ENCODE assay signal across 1 cellular context in genomic region chr11:34357646-34358257, GRCh38.
TF ChIP-seq lines count a peak whose summit lies in the region.

TSS of gene ABTB2 (minus strand) at chr11:34358010.

TF ChIP-seq in HepG2, 621 proteins besides CTCF, POLR2A, EP300 and RAD21 (continued from another document and continues in another):
- TF ChIP-seq ZNF512 (CRISPR knock-in tag; IDR thresholded peaks at IDR 0.05) (no peak), ZEB1 (IDR thresholded peaks at IDR 0.05; ENCODE audit: insufficient replicate concordance, low read depth) (no peak), HHEX (CRISPR knock-in tag; IDR thresholded peaks at IDR 0.05) (no peak), ZBTB34 (CRISPR knock-in tag; IDR thresholded peaks at IDR 0.05) (no peak), SRF (IDR thresholded peaks at IDR 0.05; ENCODE audit: low read depth, low read length) (no peak), CREB3 (CRISPR knock-in tag; IDR thresholded peaks at IDR 0.05) (no peak), NCOA2 (CRISPR knock-in tag; IDR thresholded peaks at IDR 0.05) (no peak), SOX6 (IDR thresholded peaks at IDR 0.05) (no peak), SOX6 (CRISPR knock-in tag; IDR thresholded peaks at IDR 0.05) (peak; percentile 57; the same call in 1 of the 2 replicates), REPIN1 (CRISPR knock-in tag; IDR thresholded peaks at IDR 0.05; ENCODE audit: borderline replicate concordance, low read depth) (no peak), ZNF550 (CRISPR knock-in tag; IDR thresholded peaks at IDR 0.05; ENCODE audit: borderline replicate concordance) (no peak), MAFG (CRISPR knock-in tag; IDR thresholded peaks at IDR 0.05) (no peak), TARDBP (CRISPR knock-in tag; IDR thresholded peaks at IDR 0.05) (no peak), U2AF1 (optimal IDR thresholded peaks at IDR 0.05; ENCODE audit: low read depth, low read length) (no peak), ZNF816 (CRISPR knock-in tag; IDR thresholded peaks at IDR 0.05; ENCODE audit: borderline replicate concordance) (no peak), FOXM1 (CRISPR knock-in tag; IDR thresholded peaks at IDR 0.05) (no peak), FIP1L1 (IDR thresholded peaks at IDR 0.05; ENCODE audit: borderline replicate concordance, insufficient read depth, low read depth, low read length) (no peak), ZNF770 (CRISPR knock-in tag; IDR thresholded peaks at IDR 0.05) (0 out of 2 replicates have a peak, but pooled peaks have one; percentile 17), NFIC (IDR thresholded peaks at IDR 0.05; ENCODE audit: low read length) (no peak), FOXK1 (CRISPR knock-in tag; IDR thresholded peaks at IDR 0.05; ENCODE audit: borderline replicate concordance, low read depth) (peak; percentile 38; the same call in 1 of the 2 replicates), ZBTB3 (CRISPR knock-in tag; IDR thresholded peaks at IDR 0.05; ENCODE audit: borderline replicate concordance, low read depth) (no peak), YEATS4 (CRISPR knock-in tag; IDR thresholded peaks at IDR 0.05; ENCODE audit: borderline replicate concordance) (peak; percentile 18; the same call in 1 of the 2 replicates), ZBTB8A (CRISPR knock-in tag; IDR thresholded peaks at IDR 0.05; ENCODE audit: borderline replicate concordance, low read depth) (no peak), FOXJ3 (CRISPR knock-in tag; IDR thresholded peaks at IDR 0.05; ENCODE audit: borderline replicate concordance) (no peak), ZNF350 (CRISPR knock-in tag; IDR thresholded peaks at IDR 0.05; ENCODE audit: borderline replicate concordance, low read depth) (no peak), ISX (CRISPR knock-in tag; conservative IDR thresholded peaks at IDR 0.05) (no peak), HMGA1 (CRISPR knock-in tag; conservative IDR thresholded peaks at IDR 0.05) (no peak), SPEN (CRISPR knock-in tag; IDR thresholded peaks at IDR 0.05; ENCODE audit: low read depth) (no peak), MTERF4 (CRISPR knock-in tag; IDR thresholded peaks at IDR 0.05) (no peak), PHB2 (IDR thresholded peaks at IDR 0.05; ENCODE audit: partially characterized antibody) (no peak)
- TF ChIP-seq, protein P1, sequence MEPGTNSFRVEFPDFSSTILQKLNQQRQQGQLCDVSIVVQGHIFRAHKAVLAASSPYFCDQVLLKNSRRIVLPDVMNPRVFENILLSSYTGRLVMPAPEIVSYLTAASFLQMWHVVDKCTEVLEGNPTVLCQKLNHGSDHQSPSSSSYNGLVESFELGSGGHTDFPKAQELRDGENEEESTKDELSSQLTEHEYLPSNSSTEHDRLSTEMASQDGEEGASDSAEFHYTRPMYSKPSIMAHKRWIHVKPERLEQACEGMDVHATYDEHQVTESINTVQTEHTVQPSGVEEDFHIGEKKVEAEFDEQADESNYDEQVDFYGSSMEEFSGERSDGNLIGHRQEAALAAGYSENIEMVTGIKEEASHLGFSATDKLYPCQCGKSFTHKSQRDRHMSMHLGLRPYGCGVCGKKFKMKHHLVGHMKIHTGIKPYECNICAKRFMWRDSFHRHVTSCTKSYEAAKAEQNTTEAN (CRISPR knock-in tag; conservative IDR thresholded peaks at IDR 0.05) = no peak
- TF ChIP-seq, protein P2, sequence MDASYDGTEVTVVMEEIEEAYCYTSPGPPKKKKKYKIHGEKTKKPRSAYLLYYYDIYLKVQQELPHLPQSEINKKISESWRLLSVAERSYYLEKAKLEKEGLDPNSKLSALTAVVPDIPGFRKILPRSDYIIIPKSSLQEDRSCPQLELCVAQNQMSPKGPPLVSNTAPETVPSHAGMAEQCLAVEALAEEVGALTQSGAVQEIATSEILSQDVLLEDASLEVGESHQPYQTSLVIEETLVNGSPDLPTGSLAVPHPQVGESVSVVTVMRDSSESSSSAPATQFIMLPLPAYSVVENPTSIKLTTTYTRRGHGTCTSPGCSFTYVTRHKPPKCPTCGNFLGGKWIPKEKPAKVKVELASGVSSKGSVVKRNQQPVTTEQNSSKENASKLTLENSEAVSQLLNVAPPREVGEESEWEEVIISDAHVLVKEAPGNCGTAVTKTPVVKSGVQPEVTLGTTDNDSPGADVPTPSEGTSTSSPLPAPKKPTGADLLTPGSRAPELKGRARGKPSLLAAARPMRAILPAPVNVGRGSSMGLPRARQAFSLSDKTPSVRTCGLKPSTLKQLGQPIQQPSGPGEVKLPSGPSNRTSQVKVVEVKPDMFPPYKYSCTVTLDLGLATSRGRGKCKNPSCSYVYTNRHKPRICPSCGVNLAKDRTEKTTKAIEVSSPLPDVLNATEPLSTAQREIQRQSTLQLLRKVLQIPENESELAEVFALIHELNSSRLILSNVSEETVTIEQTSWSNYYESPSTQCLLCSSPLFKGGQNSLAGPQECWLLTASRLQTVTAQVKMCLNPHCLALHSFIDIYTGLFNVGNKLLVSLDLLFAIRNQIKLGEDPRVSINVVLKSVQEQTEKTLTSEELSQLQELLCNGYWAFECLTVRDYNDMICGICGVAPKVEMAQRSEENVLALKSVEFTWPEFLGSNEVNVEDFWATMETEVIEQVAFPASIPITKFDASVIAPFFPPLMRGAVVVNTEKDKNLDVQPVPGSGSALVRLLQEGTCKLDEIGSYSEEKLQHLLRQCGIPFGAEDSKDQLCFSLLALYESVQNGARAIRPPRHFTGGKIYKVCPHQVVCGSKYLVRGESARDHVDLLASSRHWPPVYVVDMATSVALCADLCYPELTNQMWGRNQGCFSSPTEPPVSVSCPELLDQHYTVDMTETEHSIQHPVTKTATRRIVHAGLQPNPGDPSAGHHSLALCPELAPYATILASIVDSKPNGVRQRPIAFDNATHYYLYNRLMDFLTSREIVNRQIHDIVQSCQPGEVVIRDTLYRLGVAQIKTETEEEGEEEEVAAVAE (CRISPR knock-in tag; IDR thresholded peaks at IDR 0.05; ENCODE audit: borderline replicate concordance) = no peak
- TF ChIP-seq, protein P3, sequence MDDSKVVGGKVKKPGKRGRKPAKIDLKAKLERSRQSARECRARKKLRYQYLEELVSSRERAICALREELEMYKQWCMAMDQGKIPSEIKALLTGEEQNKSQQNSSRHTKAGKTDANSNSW (CRISPR knock-in tag; IDR thresholded peaks at IDR 0.05; ENCODE audit: borderline replicate concordance) = no peak; the same call in 1 of the 2 replicates
- TF ChIP-seq, protein P4, sequence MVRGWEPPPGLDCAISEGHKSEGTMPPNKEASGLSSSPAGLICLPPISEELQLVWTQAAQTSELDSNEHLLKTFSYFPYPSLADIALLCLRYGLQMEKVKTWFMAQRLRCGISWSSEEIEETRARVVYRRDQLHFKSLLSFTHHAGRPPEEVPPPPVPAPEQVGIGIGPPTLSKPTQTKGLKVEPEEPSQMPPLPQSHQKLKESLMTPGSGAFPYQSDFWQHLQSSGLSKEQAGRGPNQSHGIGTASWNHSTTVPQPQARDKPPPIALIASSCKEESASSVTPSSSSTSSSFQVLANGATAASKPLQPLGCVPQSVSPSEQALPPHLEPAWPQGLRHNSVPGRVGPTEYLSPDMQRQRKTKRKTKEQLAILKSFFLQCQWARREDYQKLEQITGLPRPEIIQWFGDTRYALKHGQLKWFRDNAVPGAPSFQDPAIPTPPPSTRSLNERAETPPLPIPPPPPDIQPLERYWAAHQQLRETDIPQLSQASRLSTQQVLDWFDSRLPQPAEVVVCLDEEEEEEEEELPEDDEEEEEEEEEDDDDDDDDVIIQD (CRISPR knock-in tag; IDR thresholded peaks at IDR 0.05; ENCODE audit: low read depth) = no peak
- TF ChIP-seq, protein P5, sequence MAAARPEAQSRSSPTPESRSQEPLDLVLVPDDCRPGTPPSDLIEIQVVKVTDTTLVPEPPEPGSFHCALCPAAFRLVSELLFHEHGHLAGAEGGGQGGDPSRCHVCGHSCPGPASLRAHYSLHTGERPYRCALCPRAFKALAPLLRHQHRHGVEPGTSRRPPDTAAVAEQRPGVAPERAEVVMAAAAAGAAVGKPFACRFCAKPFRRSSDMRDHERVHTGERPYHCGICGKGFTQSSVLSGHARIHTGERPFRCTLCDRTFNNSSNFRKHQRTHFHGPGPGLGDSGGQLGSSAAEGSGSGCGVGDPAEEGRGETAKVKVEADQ (CRISPR knock-in tag; IDR thresholded peaks at IDR 0.05; ENCODE audit: borderline replicate concordance) = no peak
- TF ChIP-seq, protein P6, sequence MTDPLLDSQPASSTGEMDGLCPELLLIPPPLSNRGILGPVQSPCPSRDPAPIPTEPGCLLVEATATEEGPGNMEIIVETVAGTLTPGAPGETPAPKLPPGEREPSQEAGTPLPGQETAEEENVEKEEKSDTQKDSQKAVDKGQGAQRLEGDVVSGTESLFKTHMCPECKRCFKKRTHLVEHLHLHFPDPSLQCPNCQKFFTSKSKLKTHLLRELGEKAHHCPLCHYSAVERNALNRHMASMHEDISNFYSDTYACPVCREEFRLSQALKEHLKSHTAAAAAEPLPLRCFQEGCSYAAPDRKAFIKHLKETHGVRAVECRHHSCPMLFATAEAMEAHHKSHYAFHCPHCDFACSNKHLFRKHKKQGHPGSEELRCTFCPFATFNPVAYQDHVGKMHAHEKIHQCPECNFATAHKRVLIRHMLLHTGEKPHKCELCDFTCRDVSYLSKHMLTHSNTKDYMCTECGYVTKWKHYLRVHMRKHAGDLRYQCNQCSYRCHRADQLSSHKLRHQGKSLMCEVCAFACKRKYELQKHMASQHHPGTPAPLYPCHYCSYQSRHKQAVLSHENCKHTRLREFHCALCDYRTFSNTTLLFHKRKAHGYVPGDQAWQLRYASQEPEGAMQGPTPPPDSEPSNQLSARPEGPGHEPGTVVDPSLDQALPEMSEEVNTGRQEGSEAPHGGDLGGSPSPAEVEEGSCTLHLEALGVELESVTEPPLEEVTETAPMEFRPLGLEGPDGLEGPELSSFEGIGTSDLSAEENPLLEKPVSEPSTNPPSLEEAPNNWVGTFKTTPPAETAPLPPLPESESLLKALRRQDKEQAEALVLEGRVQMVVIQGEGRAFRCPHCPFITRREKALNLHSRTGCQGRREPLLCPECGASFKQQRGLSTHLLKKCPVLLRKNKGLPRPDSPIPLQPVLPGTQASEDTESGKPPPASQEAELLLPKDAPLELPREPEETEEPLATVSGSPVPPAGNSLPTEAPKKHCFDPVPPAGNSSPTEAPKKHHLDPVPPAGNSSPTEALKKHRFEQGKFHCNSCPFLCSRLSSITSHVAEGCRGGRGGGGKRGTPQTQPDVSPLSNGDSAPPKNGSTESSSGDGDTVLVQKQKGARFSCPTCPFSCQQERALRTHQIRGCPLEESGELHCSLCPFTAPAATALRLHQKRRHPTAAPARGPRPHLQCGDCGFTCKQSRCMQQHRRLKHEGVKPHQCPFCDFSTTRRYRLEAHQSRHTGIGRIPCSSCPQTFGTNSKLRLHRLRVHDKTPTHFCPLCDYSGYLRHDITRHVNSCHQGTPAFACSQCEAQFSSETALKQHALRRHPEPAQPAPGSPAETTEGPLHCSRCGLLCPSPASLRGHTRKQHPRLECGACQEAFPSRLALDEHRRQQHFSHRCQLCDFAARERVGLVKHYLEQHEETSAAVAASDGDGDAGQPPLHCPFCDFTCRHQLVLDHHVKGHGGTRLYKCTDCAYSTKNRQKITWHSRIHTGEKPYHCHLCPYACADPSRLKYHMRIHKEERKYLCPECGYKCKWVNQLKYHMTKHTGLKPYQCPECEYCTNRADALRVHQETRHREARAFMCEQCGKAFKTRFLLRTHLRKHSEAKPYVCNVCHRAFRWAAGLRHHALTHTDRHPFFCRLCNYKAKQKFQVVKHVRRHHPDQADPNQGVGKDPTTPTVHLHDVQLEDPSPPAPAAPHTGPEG (CRISPR knock-in tag; IDR thresholded peaks at IDR 0.05) = no peak
